19 cellular contexts compared by ENCODE assay signal in genomic region chr3:33145901-33146580, GRCh38.
"Had no signal": no experiment of that assay in that cellular context is flagged by ENCODE, and none has a peak within 500 bp of the region (broad histone marks: within the 10 kb centered on the region; RNA-seq: fewer than 3 reads in every experiment).

No MANE protein-coding gene starts in this region.

- H3K27me3 ChIP-seq: cardiac muscle cell, suprapubic skin, upper lobe of left lung had no signal

- H3K27ac ChIP-seq: cardiac muscle cell, SK-N-MC, suprapubic skin, upper lobe of left lung had no signal

- DNase-seq: activated CD4-positive, CD25-positive, alpha-beta regulatory T cell treated with anti-CD3 and anti-CD28 coated beads, Interleukin-2, amount 50 U/mL, for 72 hours; activated CD8-positive, alpha-beta memory T cell treated with anti-CD3 and anti-CD28 coated beads for 24 hours; activated CD8-positive, alpha-beta memory T cell treated with anti-CD3 and anti-CD28 coated beads, Interleukin-2, amount 50 U/mL, for 48 hours; activated effector memory CD4-positive, alpha-beta T cell treated with Interleukin-2 at 50 U/mL for 16 hours; activated naive CD4-positive, alpha-beta T cell treated with anti-CD3 and anti-CD28 coated beads, Interleukin-2, amount 10 ng/mL, durations not matched to agents 7 days and 5 days; activated naive CD8-positive, alpha-beta T cell treated with anti-CD3 and anti-CD28 coated beads, Interleukin-2, amount 50 U/mL, for 24 hours; activated T-cell treated with anti-CD3 and anti-CD28 coated beads, Interleukin-2, amount 50 U/mL, for 48 hours; aorta; effector CD8-positive, alpha-beta T cell; mesendoderm; retina; T1000 had no signal

- H3K27ac Mint-ChIP-seq: activated naive CD4-positive, alpha-beta T cell treated with anti-CD3 and anti-CD28 coated beads, Interleukin-2, amount 10 ng/mL, durations not matched to agents 7 days and 5 days; activated naive CD8-positive, alpha-beta T cell treated with anti-CD3 and anti-CD28 coated beads, Interleukin-2, amount 50 U/mL, for 24 hours; natural killer cell treated with Interleukin-12 subunit alpha and Interleukin-12 subunit beta and Interleukin-15 and Interleukin-18, amount 100 ng/mL, for 72 hours; stimulated activated naive CD8-positive, alpha-beta T cell treated with anti-CD3 and anti-CD28 coated beads, Interleukin-15, Interleukin-2, amounts not matched to agents 100 ng/mL and 50 ng/mL, for 24 hours had no signal

- H3K27me3 Mint-ChIP-seq: activated naive CD8-positive, alpha-beta T cell treated with anti-CD3 and anti-CD28 coated beads, Interleukin-2, amount 50 U/mL, for 24 hours; natural killer cell treated with Interleukin-12 subunit alpha and Interleukin-12 subunit beta and Interleukin-15 and Interleukin-18, amount 100 ng/mL, for 72 hours; stimulated activated naive CD8-positive, alpha-beta T cell treated with anti-CD3 and anti-CD28 coated beads, Interleukin-15, Interleukin-2, amounts not matched to agents 100 ng/mL and 50 ng/mL, for 24 hours had no signal

- H3K4me1 Mint-ChIP-seq: activated naive CD4-positive, alpha-beta T cell treated with anti-CD3 and anti-CD28 coated beads, Interleukin-2, amount 10 ng/mL, durations not matched to agents 7 days and 5 days; activated naive CD8-positive, alpha-beta T cell treated with anti-CD3 and anti-CD28 coated beads, Interleukin-2, amount 50 U/mL, for 24 hours had no signal

- ATAC-seq: activated naive CD8-positive, alpha-beta T cell treated with anti-CD3 and anti-CD28 coated beads, Interleukin-2, amount 50 U/mL, for 24 hours; natural killer cell treated with Interleukin-12 subunit alpha and Interleukin-12 subunit beta and Interleukin-15 and Interleukin-18, amount 100 ng/mL, for 72 hours had no signal

- H3K4me1 ChIP-seq: upper lobe of left lung had no signal

- H3K4me3 ChIP-seq: cardiac muscle cell, coronary artery, SK-N-MC, suprapubic skin, upper lobe of left lung had no signal

- H3K9me3 ChIP-seq: suprapubic skin, upper lobe of left lung had no signal

- H3K9me3 Mint-ChIP-seq: activated naive CD4-positive, alpha-beta T cell treated with anti-CD3 and anti-CD28 coated beads, Interleukin-2, amount 10 ng/mL, durations not matched to agents 7 days and 5 days; activated naive CD8-positive, alpha-beta T cell treated with anti-CD3 and anti-CD28 coated beads, Interleukin-2, amount 50 U/mL, for 24 hours; natural killer cell treated with Interleukin-12 subunit alpha and Interleukin-12 subunit beta and Interleukin-15 and Interleukin-18, amount 100 ng/mL, for 72 hours; stimulated activated naive CD8-positive, alpha-beta T cell treated with anti-CD3 and anti-CD28 coated beads, Interleukin-15, Interleukin-2, amounts not matched to agents 100 ng/mL and 50 ng/mL, for 24 hours had no signal

- H3K4me3 Mint-ChIP-seq: activated naive CD4-positive, alpha-beta T cell treated with anti-CD3 and anti-CD28 coated beads, Interleukin-2, amount 10 ng/mL, durations not matched to agents 7 days and 5 days; activated naive CD8-positive, alpha-beta T cell treated with anti-CD3 and anti-CD28 coated beads, Interleukin-2, amount 50 U/mL, for 24 hours; natural killer cell treated with Interleukin-12 subunit alpha and Interleukin-12 subunit beta and Interleukin-15 and Interleukin-18, amount 100 ng/mL, for 72 hours; stimulated activated naive CD8-positive, alpha-beta T cell treated with anti-CD3 and anti-CD28 coated beads, Interleukin-15, Interleukin-2, amounts not matched to agents 100 ng/mL and 50 ng/mL, for 24 hours had no signal
